10 cellular contexts compared by ENCODE assay signal in genomic region chr5:80140496-80140895, GRCh38.
DNase-seq lines count a peak whose midpoint lies in the region; ATAC-seq and TF ChIP-seq lines count a peak whose summit lies in the region.
"Had no signal": no experiment of that assay in that cellular context is flagged by ENCODE, and none has a peak within 500 bp of the region (broad histone marks: within the 10 kb centered on the region; RNA-seq: fewer than 3 reads in every experiment).

No MANE protein-coding gene starts in this region.

- no peaks in the 10 kb centered on the region for H3K27me3 ChIP-seq in H9 (ENCODE audit: insufficient read depth, low read length)
- H3K27me3 ChIP-seq in hepatocyte, result no peaks in the 10 kb centered on the region

- H3K23ac ChIP-seq in H9 (ENCODE audit: insufficient read length, low read depth, low read length), result no peak overlapping the region

- no peak overlapping the region for H3K4me3 Mint-ChIP-seq in H9
- H3K4me3 Mint-ChIP-seq: memory B cell had no signal

- no peak overlapping the region for H3K4me2 ChIP-seq in H9 (ENCODE audit: insufficient read depth, insufficient read length, low read length)
- no peak overlapping the region for H3K4me2 ChIP-seq in hepatocyte

- no CpG with 5 or more reads among the region's 3 CpGs for WGBS in H9 (ENCODE audit: extremely low coverage, insufficient read length, low lambda C conversion rate)
- 63% methylated on average over 3 of the region's 3 CpGs for WGBS in hepatocyte (ENCODE audit: low lambda C conversion rate, missing lambda C conversion rate)

- H3K36me3 ChIP-seq in hepatocyte (replicated peaks; ENCODE audit: insufficient read depth, low read depth), result no peaks in the 10 kb centered on the region

- H3K23me2 ChIP-seq in H9 (ENCODE audit: insufficient read length, low read depth, low read length, poor library complexity, severe bottlenecking), result no peaks in the 10 kb centered on the region

- no peak overlapping the region for H3T11ph ChIP-seq in H9 (ENCODE audit: low read length)

- H3K9ac ChIP-seq in H9 (ENCODE audit: extremely low read depth, insufficient read length, low read length), result no peak overlapping the region

- no peak overlapping the region for H4K5ac ChIP-seq in H9 (ENCODE audit: insufficient read length, low read depth, low read length)

- no peaks in the 10 kb centered on the region for H3K9me3 Mint-ChIP-seq in H9

- H2BK12ac ChIP-seq in H9 (ENCODE audit: insufficient read length, low read depth, low read length), result no peak overlapping the region

- no peak overlapping the region for H2BK15ac ChIP-seq in H9 (ENCODE audit: low read depth, low read length)

- no peak overlapping the region for H2BK5ac ChIP-seq in H9 (ENCODE audit: insufficient read length, low read length)

- H3K27ac ChIP-seq in H9 (ENCODE audit: insufficient read length, low read depth, low read length) (no peak overlapping the region), hepatocyte (peak overlapping the region; percentile 41)

- H3K4me1 Mint-ChIP-seq in H9, result peaks cover 72 to 76% of the 10 kb centered on the region in 2 experiments

- no peak overlapping the region for H3K14ac ChIP-seq in H9 (ENCODE audit: insufficient read depth, low read length)

- H3K4ac ChIP-seq in H9 (ENCODE audit: low read depth, low read length), result no peak overlapping the region

- no peak overlapping the region for H2BK120ac ChIP-seq in H9 (ENCODE audit: low read depth, low read length, poor library complexity, severe bottlenecking)

- TF ChIP-seq CTCF in H9 (conservative IDR thresholded peaks at IDR 0.05) (no peak), hepatocyte (IDR thresholded peaks at IDR 0.05; ENCODE audit: poor library complexity) (no peak)

- H4K20me1 ChIP-seq in H9 (ENCODE audit: control insufficient read depth, insufficient read depth, insufficient read length) (no peaks in the 10 kb centered on the region), hepatocyte (ENCODE audit: insufficient read depth, poor library complexity, severe bottlenecking) (no peaks in the 10 kb centered on the region)

- H3K56ac ChIP-seq in H9 (ENCODE audit: insufficient read length, low read depth, low read length), result no peak overlapping the region

- H3K4me3 ChIP-seq in hepatocyte, result no peak overlapping the region

- no peak for ATAC-seq in HG02623 (IDR thresholded peaks at IDR 0.05; ENCODE audit: unreplicated experiment)
- no peak for ATAC-seq in GM21786 (IDR thresholded peaks at IDR 0.05; ENCODE audit: unreplicated experiment)
- no peak for ATAC-seq in GM18858 (IDR thresholded peaks at IDR 0.05; ENCODE audit: unreplicated experiment)

- no peaks in the 10 kb centered on the region for H3K79me1 ChIP-seq in H9 (ENCODE audit: insufficient read depth, low read depth, low read length, poor library complexity, severe bottlenecking)

- no peak overlapping the region for H4K8ac ChIP-seq in H9 (replicated peaks; ENCODE audit: insufficient read length, low read depth, low read length)

- no peak overlapping the region for H4K91ac ChIP-seq in H9 (ENCODE audit: insufficient read length, low read depth, low read length)

- DNase-seq in H9, result no peak
- peak; percentile 59 for DNase-seq in activated CD8-positive, alpha-beta memory T cell treated with anti-CD3 and anti-CD28 coated beads for 24 hours
- DNase-seq in hepatocyte (ENCODE audit: low spot score), result no peak
- peak; percentile 28 to 37 for DNase-seq in stimulated activated CD4-positive, alpha-beta T cell treated with anti-CD3 and anti-CD28 coated beads, Interleukin-4, amount 100 ng/mL, for 48 hours (ENCODE audit: low read depth in 2 of 2)
- no peak for DNase-seq in NCI-H510A treated with DMSO at 0.1 percent for 48 hours (lab: John Stamatoyannopoulos, UW)
- DNase-seq: NCI-H1105 had no signal

- H3K4me1 ChIP-seq in H9 (ENCODE audit: insufficient read depth, low read length), result peaks cover 24% of the 10 kb centered on the region; the same call in 1 of the 2 replicates
- H3K4me1 ChIP-seq in hepatocyte (ENCODE audit: insufficient read depth), result peaks cover 9% of the 10 kb centered on the region

- peak overlapping the region; percentile 99; a peak in 4 of 7 replicates for H3K27ac Mint-ChIP-seq in H9
- H3K27ac Mint-ChIP-seq: memory B cell had no signal

- H3K27me3 Mint-ChIP-seq in H9 (ENCODE audit: low read depth), result no peaks in the 10 kb centered on the region
- H3K27me3 Mint-ChIP-seq: memory B cell had no signal

- H3K36me3 Mint-ChIP-seq in H9 (ENCODE audit: insufficient read depth in 1 of 3, low read depth in 3 of 3), result peaks cover 12 to 23% (median 15%) of the 10 kb centered on the region in 3 experiments

- H2BK20ac ChIP-seq in H9 (ENCODE audit: low read depth, low read length, poor library complexity, severe bottlenecking), result no peak overlapping the region

- H3K9me2 ChIP-seq in hepatocyte (replicated peaks; ENCODE audit: insufficient read depth), result no peaks in the 10 kb centered on the region

- no peak overlapping the region for H2AFZ ChIP-seq in H9 (ENCODE audit: low read length)
- H2AFZ ChIP-seq in hepatocyte, result no peak overlapping the region

- no peaks in the 10 kb centered on the region for H3K9me3 ChIP-seq in H9 (ENCODE audit: control insufficient read depth, low read depth, low read length)
- H3K9me3 ChIP-seq in hepatocyte (ENCODE audit: low read depth), result no peaks in the 10 kb centered on the region

- no peak overlapping the region for H3K18ac ChIP-seq in H9 (ENCODE audit: insufficient read length, low read depth, low read length)

- no peaks in the 10 kb centered on the region for H3K79me2 ChIP-seq in H9 (ENCODE audit: insufficient read depth, low read length)
- no peaks in the 10 kb centered on the region for H3K79me2 ChIP-seq in hepatocyte

- no peak overlapping the region for H2AK5ac ChIP-seq in H9 (ENCODE audit: insufficient read length, low read length)

Comparison
In these comparisons a context has a peak if more than half of its experiments do, and no peak if none do; other contexts are left out.
1. DNase-seq: peak in activated CD8-positive, alpha-beta memory T cell treated with anti-CD3 and anti-CD28 coated beads for 24 hours (single experiment) and stimulated activated CD4-positive, alpha-beta T cell treated with anti-CD3 and anti-CD28 coated beads, Interleukin-4, amount 100 ng/mL, for 48 hours (2 of 2); none in H9 (single experiment), hepatocyte (single experiment) and NCI-H510A treated with DMSO at 0.1 percent for 48 hours (single experiment).